ENCODE assay signal across 13 cellular contexts in the genomic region with DNA sequence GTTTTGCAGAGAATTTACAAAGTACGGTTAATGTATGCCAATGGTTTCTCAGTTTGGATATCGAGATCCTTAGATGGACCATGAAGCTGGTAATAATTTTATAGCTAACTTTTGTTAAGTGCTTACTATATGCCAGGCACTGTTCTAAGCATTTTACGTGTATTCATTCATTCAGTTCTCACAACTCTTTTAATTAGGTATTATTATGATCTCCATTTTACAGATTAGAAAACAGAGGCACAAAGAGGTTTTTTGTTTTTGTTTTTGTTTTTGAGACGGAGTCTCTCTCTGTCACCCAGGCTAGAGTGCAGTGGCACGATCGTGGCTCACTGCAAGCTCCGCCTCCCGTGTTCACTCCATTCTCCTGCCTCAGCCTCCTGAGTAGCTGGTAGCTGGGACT.
"Had no signal": no experiment of that assay in that cellular context is flagged by ENCODE, and none has a peak within 500 bp of the region (broad histone marks: within the 10 kb centered on the region; RNA-seq: fewer than 3 reads in every experiment).

No MANE protein-coding gene starts in this region.

- H3K9me3 Mint-ChIP-seq: natural killer cell; stimulated activated memory B cell treated with anti-CD40 and anti-IgM and Interleukin-4, amounts not matched to agents 10 μg/mL and 1 μg/mL and 100 μg/mL, for 72 hours; WTC11 had no signal

- H3K36me3 Mint-ChIP-seq: natural killer cell, WTC11 had no signal

- H3K9me3 ChIP-seq: colonic mucosa, heart left ventricle, SJCRH30, upper lobe of left lung had no signal

- H3K4me3 ChIP-seq: cardiac muscle cell, colonic mucosa, heart left ventricle, SJCRH30, upper lobe of left lung had no signal

- H3K4me3 Mint-ChIP-seq: natural killer cell; stimulated activated memory B cell treated with anti-CD40 and anti-IgM and Interleukin-4, amounts not matched to agents 10 μg/mL and 1 μg/mL and 100 μg/mL, for 72 hours; WTC11 had no signal

- H3K27ac Mint-ChIP-seq: progenitor cell of endocrine pancreas; stimulated activated memory B cell treated with anti-CD40 and anti-IgM and Interleukin-4, amounts not matched to agents 10 μg/mL and 1 μg/mL and 100 μg/mL, for 72 hours had no signal

- ATAC-seq: heart left ventricle; natural killer cell; right cardiac atrium; stimulated activated memory B cell treated with anti-CD40 and anti-IgM and Interleukin-4, amounts not matched to agents 10 μg/mL and 1 μg/mL and 100 μg/mL, for 72 hours; WTC11 had no signal

- H3K36me3 ChIP-seq: cardiac muscle cell, colonic mucosa, heart left ventricle, SJCRH30, upper lobe of left lung had no signal

- H3K27me3 ChIP-seq: cardiac muscle cell, colonic mucosa, heart left ventricle, SJCRH30, upper lobe of left lung had no signal

- DNase-seq: colonic mucosa, foreskin melanocyte, heart left ventricle, natural killer cell, occipital lobe, right cardiac atrium, SJCRH30, SW 1271, upper lobe of left lung had no signal

- H3K27ac ChIP-seq: colonic mucosa, heart left ventricle, SJCRH30, upper lobe of left lung had no signal

- H3K4me1 ChIP-seq: colonic mucosa, SJCRH30 had no signal

- H3K27me3 Mint-ChIP-seq: progenitor cell of endocrine pancreas; stimulated activated memory B cell treated with anti-CD40 and anti-IgM and Interleukin-4, amounts not matched to agents 10 μg/mL and 1 μg/mL and 100 μg/mL, for 72 hours had no signal
